In the genomic region with DNA sequence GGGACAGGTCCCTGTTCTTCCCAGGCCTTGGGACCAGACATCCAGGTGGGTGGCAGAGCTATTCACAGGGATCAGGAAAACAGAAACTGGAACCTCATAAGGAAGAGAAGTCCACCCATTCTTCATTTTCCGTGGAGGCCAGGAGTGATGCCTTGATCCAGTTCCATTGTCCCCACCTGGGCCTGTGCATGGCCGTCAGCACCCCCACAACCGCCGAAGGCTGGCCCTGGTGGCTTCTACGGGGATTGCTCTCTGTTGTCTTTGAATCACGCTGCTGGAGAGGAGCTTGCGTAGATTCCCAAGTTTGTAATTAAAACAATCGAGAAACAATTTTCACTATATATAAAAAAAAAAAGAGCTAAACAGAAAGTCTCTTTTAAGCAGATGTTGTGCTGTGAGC, we compare ENCODE assay signal across 22 cellular contexts.
DNase-seq lines count a peak whose midpoint lies in the region; ATAC-seq, FAIRE-seq and TF ChIP-seq lines count a peak whose summit lies in the region.
"Had no signal": no experiment of that assay in that cellular context is flagged by ENCODE, and none has a peak within 500 bp of the region (broad histone marks: within the 10 kb centered on the region; RNA-seq: fewer than 3 reads in every experiment).

No MANE protein-coding gene starts in this region.

- H3K27ac ChIP-seq in H1 (ENCODE audit: low read depth, low read length) (no peak overlapping the region), neural progenitor cell (no peak overlapping the region)
- H3K27ac ChIP-seq: 22Rv1, GM23248, KMS-11, Peyer's patch, SJCRH30 had no signal

- no peak overlapping the region for H2BK20ac ChIP-seq in H1 (ENCODE audit: low read length)

- H2BK12ac ChIP-seq in H1 (ENCODE audit: low read depth, low read length) = no peak overlapping the region

- H4K91ac ChIP-seq in H1 (replicated peaks; ENCODE audit: insufficient read length, low read length) = no peak overlapping the region

- no peaks in the 10 kb centered on the region for H3K27me3 Mint-ChIP-seq in neural progenitor cell (ENCODE audit: insufficient read depth, low read depth)

- no peaks in the 10 kb centered on the region for H3K4me1 ChIP-seq in H1 (replicated peaks in 1 of 4; ENCODE audit: control insufficient read depth in 3 of 4, insufficient read depth in 4 of 4, low read length in 3 of 4)
- H3K4me1 ChIP-seq in neural progenitor cell = peaks cover 19% of the 10 kb centered on the region
- H3K4me1 ChIP-seq: Peyer's patch, SJCRH30 had no signal

- H2BK120ac ChIP-seq in H1 (replicated peaks; ENCODE audit: low read depth, low read length) = no peak overlapping the region

- no peak overlapping the region for H3K4me3 Mint-ChIP-seq in neural progenitor cell
- H3K4me3 Mint-ChIP-seq: CD8-positive, alpha-beta T cell had no signal

- H3K79me1 ChIP-seq in H1 (ENCODE audit: low read depth, low read length) = no peaks in the 10 kb centered on the region

- no peak overlapping the region for H3K27ac Mint-ChIP-seq in neural progenitor cell
- H3K27ac Mint-ChIP-seq: CD8-positive, alpha-beta T cell had no signal

- TF ChIP-seq POLR2A in H1 (IDR thresholded peaks at IDR 0.05; ENCODE audit: control extremely low read depth in 1 of 2, low read depth in 2 of 2, low read length in 2 of 2) = no peak

- no peak overlapping the region for H3K18ac ChIP-seq in H1 (ENCODE audit: extremely low read depth, low read length)

- peak; percentile 35 for DNase-seq in activated CD8-positive, alpha-beta memory T cell treated with anti-CD3 and anti-CD28 coated beads, Interleukin-2, amount 50 U/mL, for 48 hours
- DNase-seq in activated CD8-positive, alpha-beta memory T cell treated with anti-CD3 and anti-CD28 coated beads, Interleukin-2, amount 50 U/mL, for 4 hours = no peak
- DNase-seq in H1 (ENCODE audit: low read depth in 1 of 2, low spot score in 2 of 2) = no peak
- no peak for DNase-seq in neural progenitor cell (ENCODE audit: low spot score)
- no peak for DNase-seq in NCI-H748 (lab: John Stamatoyannopoulos, UW; ENCODE audit: unreplicated experiment)
- DNase-seq in GDM1 (lab: John Stamatoyannopoulos, UW) = no peak
- no peak for DNase-seq in NCI-H526 (lab: John Stamatoyannopoulos, UW)
- DNase-seq: ACHN; CD8-positive, alpha-beta T cell; GM23248; NCI-H1092 treated with DMSO at 0.1 percent for 48 hours; NCI-H2029 treated with DMSO at 0.1 percent for 48 hours; NCI-H226; NCI-H510A treated with DMSO at 0.1 percent for 48 hours; NCI-H82; SJCRH30 had no signal

- no peaks in the 10 kb centered on the region for H3K36me3 ChIP-seq in H1 (ENCODE audit: control insufficient read depth in 2 of 4, insufficient read depth in 4 of 4, low read length in 3 of 4)
- no peaks in the 10 kb centered on the region for H3K36me3 ChIP-seq in neural progenitor cell
- H3K36me3 ChIP-seq: BLaER1 treated with 17β-estradiol and CSF1 and Interleukin-3, amounts not matched to agents 10 nM and 100 nM; Peyer's patch had no signal

- no peak for ATAC-seq in HG03175 (IDR thresholded peaks at IDR 0.05; ENCODE audit: unreplicated experiment)
- ATAC-seq: CD8-positive, alpha-beta T cell had no signal

- CTCF ChIA-PET in H1 (lab: Charles Lee; ENCODE audit: partially characterized antibody) = interaction anchor here (0.7 to 2.2 kb wide), 8 partner anchors 10 to 96 kb away, joined by 3 to 12 read pairs (median 4); no protein-coding TSS in a partner anchor

- no peaks in the 10 kb centered on the region for H4K20me1 ChIP-seq in H1 (replicated peaks in 1 of 2; ENCODE audit: control insufficient read depth in 1 of 2, insufficient read depth in 2 of 2, low read length in 2 of 2)
- no peaks in the 10 kb centered on the region for H4K20me1 ChIP-seq in neural progenitor cell (ENCODE audit: low read depth)
- H4K20me1 ChIP-seq: BLaER1 treated with 17β-estradiol and CSF1 and Interleukin-3, amounts not matched to agents 10 nM and 100 nM had no signal

- FAIRE-seq in H1 (lab: Jason Lieb, UNC) = no peak
- FAIRE-seq: GM12892 had no signal

- no peaks in the 10 kb centered on the region for H3K79me2 ChIP-seq in H1 (ENCODE audit: control insufficient read depth in 1 of 2, insufficient read depth in 2 of 2, low read length in 2 of 2)
- H3K79me2 ChIP-seq in neural progenitor cell (ENCODE audit: low read depth) = no peaks in the 10 kb centered on the region

- peaks cover 18% of the 10 kb centered on the region for H3K4me1 Mint-ChIP-seq in neural progenitor cell

- peaks cover 6% of the 10 kb centered on the region for H3F3A ChIP-seq in neural progenitor cell (ENCODE audit: low read depth)

- no peak for TF ChIP-seq EP300 in H1 (IDR thresholded peaks at IDR 0.05; ENCODE audit: borderline replicate concordance in 1 of 2, low read depth in 2 of 2, low read length in 2 of 2)

- H3K4me3 ChIP-seq in H1 (ENCODE audit: extremely low read depth in 1 of 4, insufficient read depth in 2 of 4, low read depth in 3 of 4, low read length in 4 of 4) (no peak overlapping the region), neural progenitor cell (no peak overlapping the region)
- H3K4me3 ChIP-seq: BLaER1 treated with 17β-estradiol and CSF1 and Interleukin-3, amounts not matched to agents 10 nM and 100 nM; GM23248; Peyer's patch; SJCRH30 had no signal

- H3K23ac ChIP-seq in H1 (ENCODE audit: insufficient read length) = no peak overlapping the region

- H3K36me3 Mint-ChIP-seq in neural progenitor cell = peaks cover 8% of the 10 kb centered on the region

- no peak overlapping the region for H2AFZ ChIP-seq in H1 (ENCODE audit: low read length)
- no peak overlapping the region for H2AFZ ChIP-seq in neural progenitor cell (replicated peaks)
- H2AFZ ChIP-seq: GM23248 had no signal

- TF ChIP-seq RAD21 in H1 (IDR thresholded peaks at IDR 0.05 in 1 of 2, conservative IDR thresholded peaks at IDR 0.05 in 1 of 2; ENCODE audit: low read depth in 2 of 2, low read length in 2 of 2) = no peak

- H3K9me3 ChIP-seq in H1 (ENCODE audit: insufficient read depth in 2 of 2, low read depth in 1 of 2, low read length in 1 of 2) (no peaks in the 10 kb centered on the region), neural progenitor cell (ENCODE audit: low read depth) (no peaks in the 10 kb centered on the region)
- H3K9me3 ChIP-seq: BLaER1 treated with 17β-estradiol and CSF1 and Interleukin-3, amounts not matched to agents 10 nM and 100 nM; Peyer's patch; SJCRH30 had no signal

- no peak overlapping the region for H2BK15ac ChIP-seq in H1 (ENCODE audit: low read length)

- H4K8ac ChIP-seq in H1 (ENCODE audit: extremely low read depth, insufficient read depth, low read length) = no peak overlapping the region

- peak in 2 of 3 experiments; percentile 22 to 36; a peak in 2 of 4 replicates for TF ChIP-seq CTCF in H1 (IDR thresholded peaks at IDR 0.05; ENCODE audit: control extremely low read depth in 1 of 3, insufficient read depth in 1 of 3, low read depth in 1 of 3, low read length in 3 of 3)
- peak; percentile 17 for TF ChIP-seq CTCF in neural progenitor cell (IDR thresholded peaks at IDR 0.05)

- no peak overlapping the region for H3K56ac ChIP-seq in H1 (replicated peaks; ENCODE audit: insufficient read length, low read depth, low read length)

- H3K23me2 ChIP-seq in H1 (ENCODE audit: low read depth, low read length) = no peaks in the 10 kb centered on the region

- no peaks in the 10 kb centered on the region for H3K9me3 Mint-ChIP-seq in neural progenitor cell
- H3K9me3 Mint-ChIP-seq: CD8-positive, alpha-beta T cell had no signal

- H4K5ac ChIP-seq in H1 (ENCODE audit: insufficient read length, low read depth, low read length) = no peak overlapping the region

- no peak overlapping the region for H3K14ac ChIP-seq in H1 (ENCODE audit: insufficient read length)

- H3K9ac ChIP-seq in H1 (replicated peaks in 1 of 4; ENCODE audit: extremely low read depth in 1 of 4, low read depth in 3 of 4, low read length in 3 of 4) (no peak overlapping the region), neural progenitor cell (no peak overlapping the region)
- H3K9ac ChIP-seq: BLaER1 treated with 17β-estradiol and CSF1 and Interleukin-3, amounts not matched to agents 10 nM and 100 nM; GM23248; KMS-11 had no signal

- H3K4me2 ChIP-seq in H1 (ENCODE audit: insufficient read depth in 1 of 2, low read depth in 2 of 2, low read length in 2 of 2) = no peak overlapping the region
- no peak overlapping the region for H3K4me2 ChIP-seq in neural progenitor cell
- H3K4me2 ChIP-seq: KMS-11 had no signal

- 77% methylated on average over 8 of the region's 8 CpGs; no CpG with 5 or more reads in 1 of the 2 experiments for WGBS in H1 (ENCODE audit: extremely low coverage in 1 of 2, insufficient coverage in 1 of 2, insufficient read length in 1 of 2, insufficient replicate concordance in 2 of 2, low coverage in 1 of 2, low lambda C conversion rate in 2 of 2, missing lambda C conversion rate in 1 of 2), 2 experiments

- no peak overlapping the region for H2BK5ac ChIP-seq in H1 (ENCODE audit: low read depth, low read length)

- POLR2A ChIA-PET in H1 (lab: Charles Lee; ENCODE audit: partially characterized antibody) = no interaction called here

- H2AK5ac ChIP-seq in H1 (ENCODE audit: low read depth, low read length) = no peak overlapping the region

- H3K27me3 ChIP-seq in H1 (replicated peaks in 1 of 4; ENCODE audit: control insufficient read depth in 3 of 4, extremely low read depth in 1 of 4, insufficient read depth in 3 of 4, low read length in 3 of 4) = no peaks in the 10 kb centered on the region
- H3K27me3 ChIP-seq in neural progenitor cell = no peaks in the 10 kb centered on the region
- H3K27me3 ChIP-seq: Peyer's patch, SJCRH30 had no signal

- no peak overlapping the region for H3K4ac ChIP-seq in H1 (replicated peaks; ENCODE audit: insufficient read length, low read depth, low read length)

TF ChIP-seq in H1, 55 proteins besides CTCF, POLR2A, EP300 and RAD21 (continues in another document):
- TF ChIP-seq SIRT6 (IDR thresholded peaks at IDR 0.05; ENCODE audit: low read length) (no peak), RXRA (IDR thresholded peaks at IDR 0.05; ENCODE audit: insufficient read depth, low read depth, low read length) (no peak), ASH2L (IDR thresholded peaks at IDR 0.05; ENCODE audit: low read length) (no peak), TCF12 (IDR thresholded peaks at IDR 0.05; ENCODE audit: low read depth, low read length) (no peak), TBP (IDR thresholded peaks at IDR 0.05; ENCODE audit: low read depth, low read length) (no peak), CEBPB (IDR thresholded peaks at IDR 0.05; ENCODE audit: low read depth, low read length) (no peak), SIN3A (conservative IDR thresholded peaks at IDR 0.05 in 1 of 2, IDR thresholded peaks at IDR 0.05 in 1 of 2; ENCODE audit: low read depth in 1 of 2, low read length in 2 of 2) (no peak), SP2 (IDR thresholded peaks at IDR 0.05; ENCODE audit: low read length) (no peak), SP1 (IDR thresholded peaks at IDR 0.05; ENCODE audit: low read depth, low read length) (no peak), NANOG (IDR thresholded peaks at IDR 0.05; ENCODE audit: insufficient read depth, low read depth, low read length, poor library complexity, severe bottlenecking) (no peak), NRF1 (IDR thresholded peaks at IDR 0.05; ENCODE audit: low read depth, low read length) (no peak), EGR1 (IDR thresholded peaks at IDR 0.05; ENCODE audit: borderline replicate concordance, low read depth, low read length) (no peak), CHD1 (IDR thresholded peaks at IDR 0.05; ENCODE audit: low read depth, low read length) (no peak)
